In genomic region chr1:58805716-58806571, GRCh38 we compare ENCODE assay signal across 1 cellular context.
TF ChIP-seq lines count a peak whose summit lies in the region.

No MANE protein-coding gene starts in this region.

TF ChIP-seq in HepG2, 621 proteins besides CTCF, POLR2A, EP300 and RAD21 (continued from another document):
- TF ChIP-seq PAXIP1 (CRISPR knock-in tag; conservative IDR thresholded peaks at IDR 0.05), result peak; percentile 29; the same call in 1 of the 2 replicates
- no peak for TF ChIP-seq AFF4 (CRISPR knock-in tag; IDR thresholded peaks at IDR 0.05)
- TF ChIP-seq RARA (CRISPR knock-in tag; IDR thresholded peaks at IDR 0.05), result 0 out of 2 replicates have a peak, but pooled peaks have one; percentile 25
- peak; percentile 74 for TF ChIP-seq ARID5B (CRISPR knock-in tag; IDR thresholded peaks at IDR 0.05)
TF ChIP-seq in HepG2: peak in this region for 29.
